Comparison of ENCODE assay signal across 6 cellular contexts in genomic region chr12:27640566-27641200, GRCh38. TPM values are rescaled to one million over a fixed set of nuclear protein-coding genes. Genes with fewer than 3 reads are reported as not detected.
"Had no signal": no experiment of that assay in that cellular context is flagged by ENCODE, and none has a peak within 500 bp of the region (broad histone marks: within the 10 kb centered on the region; RNA-seq: fewer than 3 reads in every experiment).

No MANE protein-coding gene starts in this region.

RNA-seq across cellular contexts. Expression of gene REP15, which starts 55.6 kb away (rescaled TPM):
- total RNA-seq: activated CD4-positive, alpha-beta T cell treated with anti-CD3 and anti-CD28 coated beads for 36 hours; T-helper 17 cell; tibial nerve; vagina had no signal
- polyA plus RNA-seq: immature natural killer cell; naive thymus-derived CD4-positive, alpha-beta T cell had no signal
